1 cellular context compared by ENCODE assay signal in the genomic region with DNA sequence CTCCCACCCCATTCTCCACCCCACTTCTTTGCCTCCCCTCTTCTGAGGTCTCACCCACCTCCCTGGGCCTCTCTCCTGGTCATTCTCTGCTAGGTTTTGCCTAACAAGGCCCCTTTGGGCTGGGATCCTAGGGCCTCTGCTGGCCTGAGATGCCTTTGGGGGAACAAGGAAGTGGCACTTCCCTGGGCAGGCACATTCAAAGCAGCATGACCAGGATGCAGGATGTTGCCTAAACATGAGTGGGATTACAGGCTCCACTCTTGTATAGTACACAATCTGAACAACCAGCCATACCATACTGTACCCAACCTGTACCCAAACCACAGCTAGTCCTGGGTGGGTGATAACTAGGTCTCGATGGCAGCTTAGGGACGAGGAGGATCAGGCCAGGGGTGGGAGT.
TF ChIP-seq lines count a peak whose summit lies in the region.

No MANE protein-coding gene starts in this region.

TF ChIP-seq in IMR-90, 13 proteins besides CTCF, POLR2A, EP300 and RAD21:
- TF ChIP-seq MAFK (IDR thresholded peaks at IDR 0.05; ENCODE audit: low read depth, low read length) (no peak), RFX5 (IDR thresholded peaks at IDR 0.05; ENCODE audit: low read depth, low read length) (no peak), RCOR1 (IDR thresholded peaks at IDR 0.05; ENCODE audit: insufficient replicate concordance, low read length) (no peak), CHD1 (IDR thresholded peaks at IDR 0.05; ENCODE audit: low read depth, low read length) (no peak), SMC3 (IDR thresholded peaks at IDR 0.05; ENCODE audit: low read depth, low read length) (no peak), FOS (IDR thresholded peaks at IDR 0.05; ENCODE audit: low read depth, low read length) (no peak), NFE2L2 (IDR thresholded peaks at IDR 0.05; ENCODE audit: low read depth, low read length) (no peak), CEBPB (IDR thresholded peaks at IDR 0.05; ENCODE audit: low read depth, low read length) (no peak), BHLHE40 (IDR thresholded peaks at IDR 0.05; ENCODE audit: low read depth, low read length) (no peak), USF2 (IDR thresholded peaks at IDR 0.05; ENCODE audit: low read depth, low read length) (no peak), MXI1 (IDR thresholded peaks at IDR 0.05; ENCODE audit: borderline replicate concordance, low read depth, low read length) (no peak)
- TF ChIP-seq, protein P1, sequence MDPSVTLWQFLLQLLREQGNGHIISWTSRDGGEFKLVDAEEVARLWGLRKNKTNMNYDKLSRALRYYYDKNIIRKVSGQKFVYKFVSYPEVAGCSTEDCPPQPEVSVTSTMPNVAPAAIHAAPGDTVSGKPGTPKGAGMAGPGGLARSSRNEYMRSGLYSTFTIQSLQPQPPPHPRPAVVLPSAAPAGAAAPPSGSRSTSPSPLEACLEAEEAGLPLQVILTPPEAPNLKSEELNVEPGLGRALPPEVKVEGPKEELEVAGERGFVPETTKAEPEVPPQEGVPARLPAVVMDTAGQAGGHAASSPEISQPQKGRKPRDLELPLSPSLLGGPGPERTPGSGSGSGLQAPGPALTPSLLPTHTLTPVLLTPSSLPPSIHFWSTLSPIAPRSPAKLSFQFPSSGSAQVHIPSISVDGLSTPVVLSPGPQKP (IDR thresholded peaks at IDR 0.05; ENCODE audit: borderline replicate concordance, low read depth, low read length) = no peak
